Comparison of ENCODE assay signal across 2 cellular contexts in the genomic region with DNA sequence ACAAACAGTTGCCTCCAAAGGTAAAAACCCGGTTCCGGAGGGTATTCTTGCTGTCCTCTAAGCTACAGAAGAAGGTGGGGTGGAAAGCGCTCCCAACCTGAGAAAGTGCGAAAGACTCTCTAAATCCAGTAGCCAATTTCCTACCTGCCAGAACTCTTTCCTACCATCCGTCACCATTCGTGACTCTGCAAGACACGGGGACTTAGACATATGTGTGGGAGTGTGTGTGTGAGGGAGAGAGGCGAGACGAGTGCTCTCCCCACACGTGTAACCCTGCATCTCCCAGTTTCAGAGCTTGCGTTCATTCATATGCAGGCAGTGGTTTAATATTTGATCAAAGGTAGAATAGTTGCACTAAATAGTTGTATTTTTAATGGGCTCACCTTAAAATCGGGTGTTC.
TF ChIP-seq lines count a peak whose summit lies in the region.

No MANE protein-coding gene starts in this region.

TF ChIP-seq in SK-N-SH, 30 proteins besides CTCF, POLR2A, EP300 and RAD21:
- TF ChIP-seq, protein P1, sequence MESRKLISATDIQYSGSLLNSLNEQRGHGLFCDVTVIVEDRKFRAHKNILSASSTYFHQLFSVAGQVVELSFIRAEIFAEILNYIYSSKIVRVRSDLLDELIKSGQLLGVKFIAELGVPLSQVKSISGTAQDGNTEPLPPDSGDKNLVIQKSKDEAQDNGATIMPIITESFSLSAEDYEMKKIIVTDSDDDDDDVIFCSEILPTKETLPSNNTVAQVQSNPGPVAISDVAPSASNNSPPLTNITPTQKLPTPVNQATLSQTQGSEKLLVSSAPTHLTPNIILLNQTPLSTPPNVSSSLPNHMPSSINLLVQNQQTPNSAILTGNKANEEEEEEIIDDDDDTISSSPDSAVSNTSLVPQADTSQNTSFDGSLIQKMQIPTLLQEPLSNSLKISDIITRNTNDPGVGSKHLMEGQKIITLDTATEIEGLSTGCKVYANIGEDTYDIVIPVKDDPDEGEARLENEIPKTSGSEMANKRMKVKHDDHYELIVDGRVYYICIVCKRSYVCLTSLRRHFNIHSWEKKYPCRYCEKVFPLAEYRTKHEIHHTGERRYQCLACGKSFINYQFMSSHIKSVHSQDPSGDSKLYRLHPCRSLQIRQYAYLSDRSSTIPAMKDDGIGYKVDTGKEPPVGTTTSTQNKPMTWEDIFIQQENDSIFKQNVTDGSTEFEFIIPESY (IDR thresholded peaks at IDR 0.05; ENCODE audit: borderline replicate concordance, low read depth), result no peak
- TF ChIP-seq, protein P2, sequence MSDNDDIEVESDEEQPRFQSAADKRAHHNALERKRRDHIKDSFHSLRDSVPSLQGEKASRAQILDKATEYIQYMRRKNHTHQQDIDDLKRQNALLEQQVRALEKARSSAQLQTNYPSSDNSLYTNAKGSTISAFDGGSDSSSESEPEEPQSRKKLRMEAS (IDR thresholded peaks at IDR 0.05; ENCODE audit: low read depth), result no peak
- no peak for TF ChIP-seq GABPA (IDR thresholded peaks at IDR 0.05; ENCODE audit: low read depth)
- TF ChIP-seq RFX5 (IDR thresholded peaks at IDR 0.05; ENCODE audit: low read length), result no peak
- TF ChIP-seq FOSL2 (IDR thresholded peaks at IDR 0.05; ENCODE audit: borderline replicate concordance, low read depth), result no peak
- TF ChIP-seq GATA2 (CRISPR knock-in tag; IDR thresholded peaks at IDR 0.05), result no peak
- no peak for TF ChIP-seq MEF2A (IDR thresholded peaks at IDR 0.05; ENCODE audit: borderline replicate concordance, low read depth)
- TF ChIP-seq, protein P3, sequence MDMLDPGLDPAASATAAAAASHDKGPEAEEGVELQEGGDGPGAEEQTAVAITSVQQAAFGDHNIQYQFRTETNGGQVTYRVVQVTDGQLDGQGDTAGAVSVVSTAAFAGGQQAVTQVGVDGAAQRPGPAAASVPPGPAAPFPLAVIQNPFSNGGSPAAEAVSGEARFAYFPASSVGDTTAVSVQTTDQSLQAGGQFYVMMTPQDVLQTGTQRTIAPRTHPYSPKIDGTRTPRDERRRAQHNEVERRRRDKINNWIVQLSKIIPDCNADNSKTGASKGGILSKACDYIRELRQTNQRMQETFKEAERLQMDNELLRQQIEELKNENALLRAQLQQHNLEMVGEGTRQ (IDR thresholded peaks at IDR 0.05; ENCODE audit: borderline replicate concordance, low read depth, low read length), result no peak
- TF ChIP-seq FOXJ3 (CRISPR knock-in tag; IDR thresholded peaks at IDR 0.05), result no peak
- TF ChIP-seq ELF1 (IDR thresholded peaks at IDR 0.05), result no peak
- no peak for TF ChIP-seq CHD2 (IDR thresholded peaks at IDR 0.05; ENCODE audit: low read length, partially characterized antibody)
- no peak for TF ChIP-seq SMC3 (IDR thresholded peaks at IDR 0.05; ENCODE audit: low read depth, low read length)
- no peak for TF ChIP-seq POLR2AphosphoS5 (IDR thresholded peaks at IDR 0.05; ENCODE audit: low read depth, low read length)
- no peak for TF ChIP-seq TEAD4 (IDR thresholded peaks at IDR 0.05; ENCODE audit: borderline replicate concordance, insufficient read depth)
- TF ChIP-seq, protein P4, sequence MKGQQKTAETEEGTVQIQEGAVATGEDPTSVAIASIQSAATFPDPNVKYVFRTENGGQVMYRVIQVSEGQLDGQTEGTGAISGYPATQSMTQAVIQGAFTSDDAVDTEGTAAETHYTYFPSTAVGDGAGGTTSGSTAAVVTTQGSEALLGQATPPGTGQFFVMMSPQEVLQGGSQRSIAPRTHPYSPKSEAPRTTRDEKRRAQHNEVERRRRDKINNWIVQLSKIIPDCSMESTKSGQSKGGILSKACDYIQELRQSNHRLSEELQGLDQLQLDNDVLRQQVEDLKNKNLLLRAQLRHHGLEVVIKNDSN (IDR thresholded peaks at IDR 0.05; ENCODE audit: borderline replicate concordance, low read depth), result no peak
- no peak for TF ChIP-seq JUND (IDR thresholded peaks at IDR 0.05)
- TF ChIP-seq TCF12 (IDR thresholded peaks at IDR 0.05), result no peak
- no peak for TF ChIP-seq TAF1 (IDR thresholded peaks at IDR 0.05; ENCODE audit: borderline replicate concordance, low read depth, low read length)
- TF ChIP-seq RCOR1 (IDR thresholded peaks at IDR 0.05; ENCODE audit: low read length), result no peak
- TF ChIP-seq YY1 (IDR thresholded peaks at IDR 0.05; ENCODE audit: low read depth), result no peak

TF ChIP-seq in SK-N-SH treated with all-trans-retinoic acid at 6 μM for 48 hours, 23 proteins besides CTCF, POLR2A, EP300 and RAD21 (continued from another document):
- TF ChIP-seq, protein P5, sequence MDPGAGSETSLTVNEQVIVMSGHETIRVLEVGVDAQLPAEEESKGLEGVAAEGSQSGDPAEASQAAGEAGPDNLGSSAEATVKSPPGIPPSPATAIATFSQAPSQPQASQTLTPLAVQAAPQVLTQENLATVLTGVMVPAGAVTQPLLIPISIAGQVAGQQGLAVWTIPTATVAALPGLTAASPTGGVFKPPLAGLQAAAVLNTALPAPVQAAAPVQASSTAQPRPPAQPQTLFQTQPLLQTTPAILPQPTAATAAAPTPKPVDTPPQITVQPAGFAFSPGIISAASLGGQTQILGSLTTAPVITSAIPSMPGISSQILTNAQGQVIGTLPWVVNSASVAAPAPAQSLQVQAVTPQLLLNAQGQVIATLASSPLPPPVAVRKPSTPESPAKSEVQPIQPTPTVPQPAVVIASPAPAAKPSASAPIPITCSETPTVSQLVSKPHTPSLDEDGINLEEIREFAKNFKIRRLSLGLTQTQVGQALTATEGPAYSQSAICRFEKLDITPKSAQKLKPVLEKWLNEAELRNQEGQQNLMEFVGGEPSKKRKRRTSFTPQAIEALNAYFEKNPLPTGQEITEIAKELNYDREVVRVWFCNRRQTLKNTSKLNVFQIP (CRISPR knock-in tag; IDR thresholded peaks at IDR 0.05; ENCODE audit: borderline replicate concordance, low read depth), result no peak
- TF ChIP-seq, protein P6, sequence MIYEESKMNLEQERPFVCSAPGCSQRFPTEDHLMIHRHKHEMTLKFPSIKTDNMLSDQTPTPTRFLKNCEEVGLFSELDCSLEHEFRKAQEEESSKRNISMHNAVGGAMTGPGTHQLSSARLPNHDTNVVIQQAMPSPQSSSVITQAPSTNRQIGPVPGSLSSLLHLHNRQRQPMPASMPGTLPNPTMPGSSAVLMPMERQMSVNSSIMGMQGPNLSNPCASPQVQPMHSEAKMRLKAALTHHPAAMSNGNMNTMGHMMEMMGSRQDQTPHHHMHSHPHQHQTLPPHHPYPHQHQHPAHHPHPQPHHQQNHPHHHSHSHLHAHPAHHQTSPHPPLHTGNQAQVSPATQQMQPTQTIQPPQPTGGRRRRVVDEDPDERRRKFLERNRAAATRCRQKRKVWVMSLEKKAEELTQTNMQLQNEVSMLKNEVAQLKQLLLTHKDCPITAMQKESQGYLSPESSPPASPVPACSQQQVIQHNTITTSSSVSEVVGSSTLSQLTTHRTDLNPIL (CRISPR knock-in tag; IDR thresholded peaks at IDR 0.05; ENCODE audit: low read depth), result no peak
- no peak for TF ChIP-seq OSR1 (CRISPR knock-in tag; IDR thresholded peaks at IDR 0.05)
- TF ChIP-seq GLIS3 (CRISPR knock-in tag; IDR thresholded peaks at IDR 0.05), result no peak
- TF ChIP-seq CSDC2 (CRISPR knock-in tag; IDR thresholded peaks at IDR 0.05), result no peak
